In the genomic region with DNA sequence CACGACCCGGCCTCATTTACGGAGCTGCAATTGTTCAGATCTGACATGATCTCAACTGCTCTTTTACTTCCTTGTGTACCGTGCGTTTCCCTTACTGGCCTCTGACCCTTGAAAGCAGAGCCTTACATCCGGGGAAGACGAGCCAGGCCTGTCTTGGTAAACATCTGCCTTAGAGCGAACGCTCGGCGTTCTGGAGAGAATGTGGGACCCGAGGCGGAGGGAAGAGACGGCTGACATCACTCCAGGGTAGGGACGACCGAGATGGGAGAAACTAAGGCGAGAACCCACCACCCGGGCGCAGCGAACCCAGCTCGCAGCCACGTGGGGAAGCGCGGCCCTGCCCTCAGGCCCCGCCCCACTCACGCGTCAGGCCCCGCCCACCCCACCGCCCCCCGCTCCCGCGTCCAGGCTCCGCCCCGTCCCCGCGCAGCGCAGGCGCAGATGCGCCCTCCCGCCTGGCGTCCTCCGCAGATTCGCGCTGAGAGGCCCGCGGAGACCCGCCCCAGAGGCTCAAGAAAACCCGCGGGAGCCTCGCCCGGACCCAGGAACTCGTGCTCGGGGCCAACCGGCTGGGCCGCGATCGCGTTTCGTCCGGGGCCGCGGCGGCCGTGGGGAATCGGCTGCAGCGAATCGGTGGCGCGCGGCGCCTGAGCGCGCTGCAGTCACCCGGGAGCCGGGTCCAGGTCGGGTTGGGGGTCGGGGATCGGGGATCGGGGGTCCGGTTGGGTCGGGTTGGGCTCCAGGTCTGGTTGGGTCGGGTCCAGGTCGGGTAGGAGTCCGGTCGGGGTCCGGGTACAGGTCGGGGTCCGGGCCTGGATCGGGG, we compare ENCODE assay signal across 8 cellular contexts. TPM values are rescaled to one million over a fixed set of nuclear protein-coding genes. Genes with fewer than 3 reads are reported as not detected.
A peak's percentile ranks its signal among the peaks of the same experiment; 100 is the strongest.
DNase-seq lines count a peak whose midpoint lies in the region; ATAC-seq and TF ChIP-seq lines count a peak whose summit lies in the region.

Gene TELO2, plus strand, starts transcription at position 438 of the 823 bp plus-strand sequence. CDS start 922 bp downstream, outside the sequence.

- H3K4me1 ChIP-seq in ovary (ENCODE audit: insufficient read depth) (peaks cover 6% of the 10 kb centered on the region), thoracic aorta (ENCODE audit: control insufficient read depth in 1 of 2, low read depth in 2 of 2) (peaks cover 11 to 22% of the 10 kb centered on the region in 2 donors)

- intact Hi-C loops in head of caudate nucleus (cut with DNase I): loop anchor here (10.0 kb wide), 1 partner anchor 122 kb away; the partner anchor contains the start of genes CRAMP1 and IFT140
- intact Hi-C loops in ovary (cut with DNase I): loop anchor here in 1 of 4 donors (10.0 kb wide), 1 partner anchor 68 kb away; the partner anchor contains the start of gene UQCC4

- H3K27me3 Mint-ChIP-seq in activated naive CD8-positive, alpha-beta T cell treated with anti-CD3 and anti-CD28 coated beads, Interleukin-2, amount 10 ng/mL, durations not matched to agents 7 days and 5 days: no peaks in the 10 kb centered on the region

- H3K4me3 Mint-ChIP-seq in activated naive CD8-positive, alpha-beta T cell treated with anti-CD3 and anti-CD28 coated beads, Interleukin-2, amount 10 ng/mL, durations not matched to agents 7 days and 5 days: peak within 1 kb of the TSS; percentile 94

- peak; percentile 99 for DNase-seq in D341Med (ENCODE audit: low spot score)
- peak; percentile 87 for DNase-seq in LoVo (ENCODE audit: low spot score)
- peak; percentile 51 for DNase-seq in SW480 (ENCODE audit: low spot score)
- DNase-seq in activated naive CD8-positive, alpha-beta T cell treated with anti-CD3 and anti-CD28 coated beads, Interleukin-2, amount 10 ng/mL, durations not matched to agents 7 days and 5 days: peak; percentile 95
- peak; percentile 40 to 93 (median 84) for DNase-seq in head of caudate nucleus
- DNase-seq in ovary: peak; percentile 75 to 89 (median 87)
- no peak for DNase-seq in thoracic aorta (ENCODE audit: low spot score)

- H3K27ac Mint-ChIP-seq in activated naive CD8-positive, alpha-beta T cell treated with anti-CD3 and anti-CD28 coated beads, Interleukin-2, amount 10 ng/mL, durations not matched to agents 7 days and 5 days: peak within 1 kb of the TSS; percentile 98

- no peaks in the 10 kb centered on the region for H3K9me3 ChIP-seq in ovary
- no peaks in the 10 kb centered on the region for H3K9me3 ChIP-seq in thoracic aorta

- no peaks in the 10 kb centered on the region for H3K9me3 Mint-ChIP-seq in activated naive CD8-positive, alpha-beta T cell treated with anti-CD3 and anti-CD28 coated beads, Interleukin-2, amount 10 ng/mL, durations not matched to agents 7 days and 5 days

- peaks cover 8% of the 10 kb centered on the region for H3K4me1 Mint-ChIP-seq in activated naive CD8-positive, alpha-beta T cell treated with anti-CD3 and anti-CD28 coated beads, Interleukin-2, amount 10 ng/mL, durations not matched to agents 7 days and 5 days

- peak; percentile 46 for ATAC-seq in GM21576 (IDR thresholded peaks at IDR 0.05; ENCODE audit: unreplicated experiment)
- ATAC-seq in activated naive CD8-positive, alpha-beta T cell treated with anti-CD3 and anti-CD28 coated beads, Interleukin-2, amount 10 ng/mL, durations not matched to agents 7 days and 5 days (ENCODE audit: low read depth): peak; percentile 86
- ATAC-seq in thoracic aorta (ENCODE audit: insufficient number of reproducible peaks, low FRiP score, low read depth): peak; percentile 75

- H3K27me3 ChIP-seq in ovary (no peaks in the 10 kb centered on the region), thoracic aorta (replicated peaks; ENCODE audit: insufficient read depth) (no peaks in the 10 kb centered on the region)

- TF ChIP-seq CTCF in ovary (IDR thresholded peaks at IDR 0.05) (peak in 1 of 3 donors; percentile 3), thoracic aorta (IDR thresholded peaks at IDR 0.05) (no peak)

- TF ChIP-seq POLR2A in ovary (IDR thresholded peaks at IDR 0.05): peak; percentile 29

- POLR2A ChIA-PET in activated naive CD8-positive, alpha-beta T cell treated with anti-CD3 and anti-CD28 coated beads, Interleukin-2, amount 10 ng/mL, durations not matched to agents 7 days and 5 days (lab: Charles Lee): interaction anchor here (0.6 to 3.5 kb wide), 9 partner anchors 11 to 213 kb away, joined by 4 to 26 read pairs (median 5); partner anchors contain the start of genes MAPK8IP3, TMEM204 and UQCC4

- H3K4me3 ChIP-seq in ovary: peak within 1 kb of the TSS; percentile 66
- H3K4me3 ChIP-seq in thoracic aorta: peak within 1 kb of the TSS; percentile 95

- peak within 1 kb of the TSS; percentile 51 to 64 for H3K27ac ChIP-seq in ovary
- H3K27ac ChIP-seq in thoracic aorta: peak within 1 kb of the TSS; percentile 79 to 89

- no peaks in the 10 kb centered on the region for H3K36me3 Mint-ChIP-seq in activated naive CD8-positive, alpha-beta T cell treated with anti-CD3 and anti-CD28 coated beads, Interleukin-2, amount 10 ng/mL, durations not matched to agents 7 days and 5 days

- H3K36me3 ChIP-seq in ovary: no peaks in the 10 kb centered on the region
- peaks cover 19% of the 10 kb centered on the region for H3K36me3 ChIP-seq in thoracic aorta

- 0 to 3% (median 1%) methylated on average over 35 to 89 of the region's 89 CpGs for WGBS in ovary, 3 donors

- no peak for TF ChIP-seq EP300 in ovary (IDR thresholded peaks at IDR 0.05)

RNA-seq across cellular contexts. Expression of gene TELO2, which starts in this region (rescaled TPM):
- total RNA-seq in activated naive CD8-positive, alpha-beta T cell treated with anti-CD3 and anti-CD28 coated beads, Interleukin-2, amount 10 ng/mL, durations not matched to agents 7 days and 5 days: 10 to 100 TPM; 53.9 to 57.1 TPM
- 10 to 100 TPM in 6 of 7 donors, 1 to 10 TPM in 1; 9.9 to 36.8 (median 32.8) TPM for total RNA-seq in ovary
- 10 to 100 TPM in 1 of 2 donors, under 1 TPM in 1; 0.27 to 31.7 TPM for polyA plus RNA-seq in ovary
- total RNA-seq in thoracic aorta: 10 to 100 TPM; 24.8 to 27.9 TPM
